In the genomic region with DNA sequence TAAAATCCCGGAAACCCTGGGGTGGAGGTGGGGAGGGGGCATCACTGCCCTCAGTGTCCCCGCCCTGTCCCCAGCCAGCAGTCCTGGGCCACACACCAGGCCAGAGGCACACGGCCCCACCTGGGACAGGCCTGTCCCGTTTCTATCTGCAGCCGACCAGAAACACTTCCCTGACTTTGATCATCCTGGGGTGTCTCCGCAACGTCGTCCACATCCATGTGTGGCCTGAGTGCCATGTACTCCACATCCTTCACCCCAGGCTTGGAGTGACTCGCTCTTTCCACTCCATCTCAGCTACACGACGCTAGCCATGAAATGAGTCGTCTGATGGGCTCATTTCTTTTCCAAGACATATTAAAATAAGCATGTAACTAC, we compare ENCODE assay signal across 15 cellular contexts. TPM values are rescaled to one million over a fixed set of nuclear protein-coding genes. Genes with fewer than 3 reads are reported as not detected.
DNase-seq lines count a peak whose midpoint lies in the region; ATAC-seq and TF ChIP-seq lines count a peak whose summit lies in the region.
"Had no signal": no experiment of that assay in that cellular context is flagged by ENCODE, and none has a peak within 500 bp of the region (broad histone marks: within the 10 kb centered on the region; RNA-seq: fewer than 3 reads in every experiment).

No MANE protein-coding gene starts in this region.

- no peaks in the 10 kb centered on the region for H3K9me3 ChIP-seq in SJSA1 (replicated peaks)
- no peaks in the 10 kb centered on the region for H3K9me3 ChIP-seq in tibial artery
- H3K9me3 ChIP-seq: upper lobe of left lung had no signal

- H3K27ac ChIP-seq in SJSA1 (peak overlapping the region; percentile 65), tibial artery (no peak overlapping the region)
- H3K27ac ChIP-seq: epithelial cell of prostate, upper lobe of left lung had no signal

- ATAC-seq in Right ventricle myocardium inferior = no peak
- ATAC-seq in GM19397 (IDR thresholded peaks at IDR 0.05; ENCODE audit: unreplicated experiment) = no peak
- ATAC-seq in GM21576 (IDR thresholded peaks at IDR 0.05; ENCODE audit: unreplicated experiment) = no peak

- H3K36me3 ChIP-seq in SJSA1 (no peaks in the 10 kb centered on the region), tibial artery (peaks cover 0 to 16% (median 0%) of the 10 kb centered on the region in 3 donors)

- H3K9me3 Mint-ChIP-seq in glutamatergic neuron (ENCODE audit: unreplicated experiment) (peaks cover 7% of the 10 kb centered on the region), type B pancreatic cell (no peaks in the 10 kb centered on the region)
- H3K9me3 Mint-ChIP-seq: naive B cell had no signal

- intact Hi-C loops in Right ventricle myocardium inferior (cut with DNase I) = no loop called here
- intact Hi-C loops in cardiac septum (cut with DNase I) = no loop called here
- intact Hi-C loops in tibial artery (cut with DNase I; ENCODE audit: low total_unique reads) = no loop called here

- H3K27ac Mint-ChIP-seq in glutamatergic neuron (ENCODE audit: unreplicated experiment) = peak overlapping the region; percentile 84
- H3K27ac Mint-ChIP-seq in type B pancreatic cell = peak overlapping the region; percentile 35

- H3K4me1 ChIP-seq in SJSA1 (replicated peaks) (peaks cover 57% of the 10 kb centered on the region), tibial artery (peaks cover 0 to 10% (median 0%) of the 10 kb centered on the region in 4 donors)
- H3K4me1 ChIP-seq: upper lobe of left lung had no signal

- no peak for TF ChIP-seq CTCF in glutamatergic neuron (IDR thresholded peaks at IDR 0.05; ENCODE audit: partially characterized antibody, unreplicated experiment)
- TF ChIP-seq CTCF in type B pancreatic cell (conservative IDR thresholded peaks at IDR 0.05) = no peak
- no peak for TF ChIP-seq CTCF in tibial artery (IDR thresholded peaks at IDR 0.05)

- H3K36me3 Mint-ChIP-seq in glutamatergic neuron (ENCODE audit: unreplicated experiment) = no peaks in the 10 kb centered on the region
- H3K36me3 Mint-ChIP-seq in type B pancreatic cell = no peaks in the 10 kb centered on the region

- H3K4me3 ChIP-seq in SJSA1 (no peak overlapping the region), tibial artery (no peak overlapping the region)
- H3K4me3 ChIP-seq: skin epidermis, upper lobe of left lung had no signal

- H3K4me3 Mint-ChIP-seq in glutamatergic neuron (ENCODE audit: unreplicated experiment) (peak overlapping the region; percentile 68), type B pancreatic cell (peak overlapping the region; percentile 10)
- H3K4me3 Mint-ChIP-seq: naive B cell had no signal

- DNase-seq in Right ventricle myocardium inferior (ENCODE audit: missing footprints) = peak; percentile 30
- no peak for DNase-seq in cardiac septum (ENCODE audit: low spot score)
- peak; percentile 73 to 74 for DNase-seq in SJSA1 (ENCODE audit: low read depth in 1 of 2, low spot score in 2 of 2)
- peak; percentile 11 for DNase-seq in glutamatergic neuron
- DNase-seq in type B pancreatic cell (ENCODE audit: extremely low spot score, unreplicated experiment) = no peak
- DNase-seq in tibial artery = no peak
- DNase-seq: activated T-cell treated with anti-CD3 and anti-CD28 coated beads, Interleukin-2, amount 50 U/mL, for 1 hour; AML-193; MV-4-11; naive B cell; upper lobe of left lung had no signal

- no peaks in the 10 kb centered on the region for H3K27me3 ChIP-seq in SJSA1 (replicated peaks)
- H3K27me3 ChIP-seq in tibial artery = no peaks in the 10 kb centered on the region
- H3K27me3 ChIP-seq: upper lobe of left lung had no signal

- H3K27me3 Mint-ChIP-seq in glutamatergic neuron (ENCODE audit: unreplicated experiment) = peaks cover 4% of the 10 kb centered on the region
- H3K27me3 Mint-ChIP-seq in type B pancreatic cell = no peaks in the 10 kb centered on the region
- H3K27me3 Mint-ChIP-seq: naive B cell had no signal

- H3K4me1 Mint-ChIP-seq in glutamatergic neuron (ENCODE audit: low read depth, unreplicated experiment) (peaks cover 20% of the 10 kb centered on the region), type B pancreatic cell (ENCODE audit: unreplicated experiment) (peaks cover 17% of the 10 kb centered on the region)

RNA-seq across cellular contexts. Expression of a gene that starts 19.7 kb away (rescaled TPM):
- total RNA-seq in Right ventricle myocardium inferior (45.3 TPM), cardiac septum (4.4 TPM), glutamatergic neuron (ENCODE audit: unreplicated experiment) (140 TPM), type B pancreatic cell (ENCODE audit: low replicate concordance) (6.4 and 9.2 TPM in 2 replicates)
- total RNA-seq in SJSA1 (2014; rRNA removed; shearing (Covaris generic)) = 0.28 and 1.3 TPM in 2 replicates

RNA-seq across cellular contexts. Expression of a gene that starts 39.1 kb away (rescaled TPM):
- total RNA-seq in Right ventricle myocardium inferior (40.4 TPM), cardiac septum (30.5 TPM), glutamatergic neuron (ENCODE audit: unreplicated experiment) (23.2 TPM), type B pancreatic cell (ENCODE audit: low replicate concordance) (19.1 and 19.3 TPM in 2 replicates)
- total RNA-seq in SJSA1 (2014; rRNA removed; shearing (Covaris generic)) = 8.6 and 13.1 TPM in 2 replicates

Comparison
In these comparisons a context has a peak if more than half of its experiments do, and no peak if none do; other contexts are left out.
1. DNase-seq: peak in Right ventricle myocardium inferior (single experiment), SJSA1 (2 of 2) and glutamatergic neuron (single experiment); none in cardiac septum (single experiment), type B pancreatic cell (single experiment) and tibial artery (0 of 2).